Comparison of ENCODE assay signal across 1 cellular context in genomic region chr6:30101939-30102700, GRCh38.
TF ChIP-seq lines count a peak whose summit lies in the region.

No MANE protein-coding gene starts in this region.

TF ChIP-seq in HepG2, 621 proteins besides CTCF, POLR2A, EP300 and RAD21 (continued from another document and continues in another):
- TF ChIP-seq, protein P1, sequence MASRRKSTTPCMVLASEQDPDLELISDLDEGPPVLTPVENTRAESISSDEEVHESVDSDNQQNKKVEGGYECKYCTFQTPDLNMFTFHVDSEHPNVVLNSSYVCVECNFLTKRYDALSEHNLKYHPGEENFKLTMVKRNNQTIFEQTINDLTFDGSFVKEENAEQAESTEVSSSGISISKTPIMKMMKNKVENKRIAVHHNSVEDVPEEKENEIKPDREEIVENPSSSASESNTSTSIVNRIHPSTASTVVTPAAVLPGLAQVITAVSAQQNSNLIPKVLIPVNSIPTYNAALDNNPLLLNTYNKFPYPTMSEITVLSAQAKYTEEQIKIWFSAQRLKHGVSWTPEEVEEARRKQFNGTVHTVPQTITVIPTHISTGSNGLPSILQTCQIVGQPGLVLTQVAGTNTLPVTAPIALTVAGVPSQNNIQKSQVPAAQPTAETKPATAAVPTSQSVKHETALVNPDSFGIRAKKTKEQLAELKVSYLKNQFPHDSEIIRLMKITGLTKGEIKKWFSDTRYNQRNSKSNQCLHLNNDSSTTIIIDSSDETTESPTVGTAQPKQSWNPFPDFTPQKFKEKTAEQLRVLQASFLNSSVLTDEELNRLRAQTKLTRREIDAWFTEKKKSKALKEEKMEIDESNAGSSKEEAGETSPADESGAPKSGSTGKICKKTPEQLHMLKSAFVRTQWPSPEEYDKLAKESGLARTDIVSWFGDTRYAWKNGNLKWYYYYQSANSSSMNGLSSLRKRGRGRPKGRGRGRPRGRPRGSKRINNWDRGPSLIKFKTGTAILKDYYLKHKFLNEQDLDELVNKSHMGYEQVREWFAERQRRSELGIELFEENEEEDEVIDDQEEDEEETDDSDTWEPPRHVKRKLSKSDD (CRISPR knock-in tag; IDR thresholded peaks at IDR 0.05; ENCODE audit: low read depth), result no peak
- TF ChIP-seq, protein P2, sequence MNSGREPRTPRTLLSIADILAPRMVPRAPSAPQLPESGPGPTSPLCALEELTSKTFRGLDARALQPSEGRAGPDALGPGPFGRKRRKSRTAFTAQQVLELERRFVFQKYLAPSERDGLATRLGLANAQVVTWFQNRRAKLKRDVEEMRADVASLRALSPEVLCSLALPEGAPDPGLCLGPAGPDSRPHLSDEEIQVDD (CRISPR knock-in tag; IDR thresholded peaks at IDR 0.05; ENCODE audit: borderline replicate concordance), result 0 out of 2 replicates have a peak, but pooled peaks have one; percentile 27
- TF ChIP-seq ZFP90 (CRISPR knock-in tag; IDR thresholded peaks at IDR 0.05; ENCODE audit: borderline replicate concordance) (peak; percentile 68; the same call in 1 of the 2 replicates), ZNF318 (CRISPR knock-in tag; IDR thresholded peaks at IDR 0.05) (no peak), UBTF (CRISPR knock-in tag; IDR thresholded peaks at IDR 0.05) (peak; percentile 94), CEBPB (IDR thresholded peaks at IDR 0.05; ENCODE audit: borderline replicate concordance, low read depth, low read length) (0 out of 2 replicates have a peak, but pooled peaks have one; percentile 18), MEIS1 (CRISPR knock-in tag; IDR thresholded peaks at IDR 0.05; ENCODE audit: borderline replicate concordance) (peak; percentile 43), ZNF180 (CRISPR knock-in tag; IDR thresholded peaks at IDR 0.05; ENCODE audit: borderline replicate concordance, low read depth) (no peak), ZNF619 (CRISPR knock-in tag; IDR thresholded peaks at IDR 0.05) (peak; percentile 42; the same call in 1 of the 2 replicates), ZNF317 (CRISPR knock-in tag; IDR thresholded peaks at IDR 0.05) (peak; percentile 93), RXRA (CRISPR knock-in tag; IDR thresholded peaks at IDR 0.05) (peak; percentile 79), ZNF552 (CRISPR knock-in tag; IDR thresholded peaks at IDR 0.05; ENCODE audit: borderline replicate concordance) (peak; percentile 83), RARG (CRISPR knock-in tag; IDR thresholded peaks at IDR 0.05; ENCODE audit: low read depth) (0 out of 2 replicates have a peak, but pooled peaks have one; percentile 3), PPARG (CRISPR knock-in tag; conservative IDR thresholded peaks at IDR 0.05) (peak; percentile 26; the same call in 1 of the 2 replicates), DMAP1 (CRISPR knock-in tag; IDR thresholded peaks at IDR 0.05) (no peak; the same call in 1 of the 2 replicates), ZNF142 (CRISPR knock-in tag; IDR thresholded peaks at IDR 0.05) (0 out of 2 replicates have a peak, but pooled peaks have one; percentile 45), HOXA3 (CRISPR knock-in tag; IDR thresholded peaks at IDR 0.05) (peak; percentile 79; the same call in 1 of the 2 replicates), ERF (CRISPR knock-in tag; IDR thresholded peaks at IDR 0.05) (peak; percentile 96), ISL2 (CRISPR knock-in tag; IDR thresholded peaks at IDR 0.05) (no peak; the same call in 1 of the 2 replicates), ZIK1 (CRISPR knock-in tag; IDR thresholded peaks at IDR 0.05; ENCODE audit: borderline replicate concordance, low read depth) (0 out of 2 replicates have a peak, but pooled peaks have one; percentile 33), ZBTB7B (CRISPR knock-in tag; IDR thresholded peaks at IDR 0.05) (peak; percentile 55), FOXK2 (IDR thresholded peaks at IDR 0.05) (no peak), ZBTB3 (CRISPR knock-in tag; IDR thresholded peaks at IDR 0.05; ENCODE audit: borderline replicate concordance, low read depth) (0 out of 2 replicates have a peak, but pooled peaks have one; percentile 65), MXD4 (CRISPR knock-in tag; IDR thresholded peaks at IDR 0.05) (peak; percentile 71), MAX (IDR thresholded peaks at IDR 0.05) (peak; percentile 64; the same call in 1 of the 2 replicates)
- TF ChIP-seq, protein P3, sequence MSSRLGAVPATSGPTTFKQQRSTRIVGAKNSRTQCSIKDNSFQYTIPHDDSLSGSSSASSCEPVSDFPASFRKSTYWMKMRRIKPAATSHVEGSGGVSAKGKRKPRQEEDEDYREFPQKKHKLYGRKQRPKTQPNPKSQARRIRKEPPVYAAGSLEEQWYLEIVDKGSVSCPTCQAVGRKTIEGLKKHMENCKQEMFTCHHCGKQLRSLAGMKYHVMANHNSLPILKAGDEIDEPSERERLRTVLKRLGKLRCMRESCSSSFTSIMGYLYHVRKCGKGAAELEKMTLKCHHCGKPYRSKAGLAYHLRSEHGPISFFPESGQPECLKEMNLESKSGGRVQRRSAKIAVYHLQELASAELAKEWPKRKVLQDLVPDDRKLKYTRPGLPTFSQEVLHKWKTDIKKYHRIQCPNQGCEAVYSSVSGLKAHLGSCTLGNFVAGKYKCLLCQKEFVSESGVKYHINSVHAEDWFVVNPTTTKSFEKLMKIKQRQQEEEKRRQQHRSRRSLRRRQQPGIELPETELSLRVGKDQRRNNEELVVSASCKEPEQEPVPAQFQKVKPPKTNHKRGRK (CRISPR knock-in tag; IDR thresholded peaks at IDR 0.05), result no peak; the same call in 1 of the 2 replicates
- TF ChIP-seq, protein P4, sequence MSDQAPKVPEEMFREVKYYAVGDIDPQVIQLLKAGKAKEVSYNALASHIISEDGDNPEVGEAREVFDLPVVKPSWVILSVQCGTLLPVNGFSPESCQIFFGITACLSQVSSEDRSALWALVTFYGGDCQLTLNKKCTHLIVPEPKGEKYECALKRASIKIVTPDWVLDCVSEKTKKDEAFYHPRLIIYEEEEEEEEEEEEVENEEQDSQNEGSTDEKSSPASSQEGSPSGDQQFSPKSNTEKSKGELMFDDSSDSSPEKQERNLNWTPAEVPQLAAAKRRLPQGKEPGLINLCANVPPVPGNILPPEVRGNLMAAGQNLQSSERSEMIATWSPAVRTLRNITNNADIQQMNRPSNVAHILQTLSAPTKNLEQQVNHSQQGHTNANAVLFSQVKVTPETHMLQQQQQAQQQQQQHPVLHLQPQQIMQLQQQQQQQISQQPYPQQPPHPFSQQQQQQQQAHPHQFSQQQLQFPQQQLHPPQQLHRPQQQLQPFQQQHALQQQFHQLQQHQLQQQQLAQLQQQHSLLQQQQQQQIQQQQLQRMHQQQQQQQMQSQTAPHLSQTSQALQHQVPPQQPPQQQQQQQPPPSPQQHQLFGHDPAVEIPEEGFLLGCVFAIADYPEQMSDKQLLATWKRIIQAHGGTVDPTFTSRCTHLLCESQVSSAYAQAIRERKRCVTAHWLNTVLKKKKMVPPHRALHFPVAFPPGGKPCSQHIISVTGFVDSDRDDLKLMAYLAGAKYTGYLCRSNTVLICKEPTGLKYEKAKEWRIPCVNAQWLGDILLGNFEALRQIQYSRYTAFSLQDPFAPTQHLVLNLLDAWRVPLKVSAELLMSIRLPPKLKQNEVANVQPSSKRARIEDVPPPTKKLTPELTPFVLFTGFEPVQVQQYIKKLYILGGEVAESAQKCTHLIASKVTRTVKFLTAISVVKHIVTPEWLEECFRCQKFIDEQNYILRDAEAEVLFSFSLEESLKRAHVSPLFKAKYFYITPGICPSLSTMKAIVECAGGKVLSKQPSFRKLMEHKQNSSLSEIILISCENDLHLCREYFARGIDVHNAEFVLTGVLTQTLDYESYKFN (CRISPR knock-in tag; conservative IDR thresholded peaks at IDR 0.05), result peak; percentile 50; the same call in 1 of the 2 replicates
